ENCODE assay signal across 9 cellular contexts in the genomic region with DNA sequence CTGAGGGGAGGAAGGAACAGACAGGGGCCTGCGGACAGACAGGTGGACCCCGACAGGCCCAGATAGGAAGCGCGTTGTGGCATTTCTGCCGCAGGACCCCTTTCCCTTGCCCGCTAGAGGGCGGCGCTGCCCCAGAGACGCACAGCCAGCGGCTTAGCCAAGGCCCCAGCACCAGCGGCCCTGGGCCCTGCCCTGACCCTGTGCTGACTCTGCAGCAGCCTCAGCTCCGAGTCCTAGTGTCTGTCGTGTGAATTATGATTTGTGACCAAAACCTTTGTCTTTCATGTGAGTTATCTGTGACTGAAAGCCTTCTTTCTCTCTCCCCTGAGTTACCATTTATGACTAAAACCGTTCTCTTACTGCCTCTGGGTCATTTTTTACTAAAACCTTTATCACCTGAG. TPM values are rescaled to one million over a fixed set of nuclear protein-coding genes. Genes with fewer than 3 reads are reported as not detected.
DNase-seq lines count a peak whose midpoint lies in the region; ATAC-seq and TF ChIP-seq lines count a peak whose summit lies in the region.
"Had no signal": no experiment of that assay in that cellular context is flagged by ENCODE, and none has a peak within 500 bp of the region (broad histone marks: within the 10 kb centered on the region; RNA-seq: fewer than 3 reads in every experiment).

No MANE protein-coding gene starts in this region.

- in situ Hi-C loops in SK-MEL-5 (cut with HindIII; ENCODE audit: low pct_unique_long_range_greater_than_20kb, low sequenced_read_pairs) = no loop called here

- no peaks in the 10 kb centered on the region for H3K27me3 Mint-ChIP-seq in Calu3 (ENCODE audit: unreplicated experiment)

- CTCF ChIA-PET in Calu3 (lab: Charles Lee) = interaction anchor here (0.5 to 1.3 kb wide), 4 partner anchors 67 to 244 kb away, joined by 3 to 9 read pairs (median 4); no protein-coding TSS in a partner anchor

- no peaks in the 10 kb centered on the region for H3K4me1 ChIP-seq in prostate gland (replicated peaks)
- H3K4me1 ChIP-seq in aorta (ENCODE audit: control insufficient read depth in 1 of 2, insufficient read depth in 2 of 2, low read length in 2 of 2) = no peaks in the 10 kb centered on the region

- 11% methylated on average over 14 of the region's 14 CpGs for WGBS in prostate gland
- 18 to 24% methylated on average over 9 to 14 of the region's 14 CpGs for whole genome bisulfite sequencing in aorta, 2 donors

- no peaks in the 10 kb centered on the region for H3K9me3 Mint-ChIP-seq in Calu3 (ENCODE audit: low read depth, unreplicated experiment)
- H3K9me3 Mint-ChIP-seq: activated naive CD4-positive, alpha-beta T cell treated with anti-CD3 and anti-CD28 coated beads, Interleukin-2, amount 50 U/mL, for 24 hours had no signal

- H3K36me3 Mint-ChIP-seq in Calu3 (ENCODE audit: insufficient read depth, unreplicated experiment) = no peaks in the 10 kb centered on the region
- H3K36me3 Mint-ChIP-seq: activated naive CD4-positive, alpha-beta T cell treated with anti-CD3 and anti-CD28 coated beads, Interleukin-2, amount 50 U/mL, for 24 hours had no signal

- TF ChIP-seq POLR2A in prostate gland (IDR thresholded peaks at IDR 0.05) = no peak

- H3K4me3 Mint-ChIP-seq in Calu3 (ENCODE audit: low read depth, unreplicated experiment) = no peak overlapping the region
- H3K4me3 Mint-ChIP-seq: activated naive CD4-positive, alpha-beta T cell treated with anti-CD3 and anti-CD28 coated beads, Interleukin-2, amount 50 U/mL, for 24 hours had no signal

- peak; percentile 83 for ATAC-seq in GM21529 (IDR thresholded peaks at IDR 0.05; ENCODE audit: unreplicated experiment)
- ATAC-seq in aorta (ENCODE audit: low FRiP score) = peak; percentile 92

- H3K27ac ChIP-seq in prostate gland = no peak overlapping the region
- no peak overlapping the region for H3K27ac ChIP-seq in aorta (ENCODE audit: low read depth in 1 of 2, low read length in 2 of 2)

- DNase-seq in Calu3 (peak; percentile 79), MG63 (peak; percentile 82), SK-MEL-5 (ENCODE audit: low read depth, low spot score) (peak; percentile 92), glomerular visceral epithelial cell (ENCODE audit: extremely low spot score) (peak; percentile 76), prostate gland (ENCODE audit: low spot score) (peak; percentile 64), aorta (peak; percentile 84 to 90)
- peak; percentile 65 for DNase-seq in activated gamma-delta T cell treated with anti-CD3 and anti-CD28 coated beads, Interleukin-2, amount 50 U/mL, for 16 hours (ENCODE audit: low read depth)

- no TSS peak for BruUV-seq in Calu3 (replicated peaks; lab: Mats Ljungman, UMichigan)

- peak; percentile 57 for TF ChIP-seq CTCF in Calu3 (IDR thresholded peaks at IDR 0.05; ENCODE audit: unreplicated experiment)
- TF ChIP-seq CTCF in prostate gland (IDR thresholded peaks at IDR 0.05) = peak; percentile 66 to 87 (median 74)

- H3K4me1 Mint-ChIP-seq in Calu3 (ENCODE audit: low read depth, unreplicated experiment) = no peaks in the 10 kb centered on the region
- H3K4me1 Mint-ChIP-seq: activated naive CD4-positive, alpha-beta T cell treated with anti-CD3 and anti-CD28 coated beads, Interleukin-2, amount 50 U/mL, for 24 hours had no signal

- peaks cover 13% of the 10 kb centered on the region for H3K36me3 ChIP-seq in MG63
- H3K36me3 ChIP-seq in prostate gland = no peaks in the 10 kb centered on the region
- no peaks in the 10 kb centered on the region for H3K36me3 ChIP-seq in aorta (ENCODE audit: control insufficient read depth in 1 of 2, insufficient read depth in 2 of 2, low read length in 1 of 2)

- H3K4me3 ChIP-seq in MG63 (no peak overlapping the region), prostate gland (no peak overlapping the region), aorta (ENCODE audit: low read length in 2 of 2) (no peak overlapping the region)

- H3K27me3 ChIP-seq in MG63 (no peaks in the 10 kb centered on the region), prostate gland (replicated peaks; ENCODE audit: insufficient read depth) (no peaks in the 10 kb centered on the region), aorta (ENCODE audit: control insufficient read depth in 1 of 2, insufficient read depth in 2 of 2, low read length in 1 of 2) (no peaks in the 10 kb centered on the region)

- H3K9me3 ChIP-seq in MG63 = no peaks in the 10 kb centered on the region
- H3K9me3 ChIP-seq in prostate gland = no peaks in the 10 kb centered on the region
- peaks cover 1% of the 10 kb centered on the region for H3K9me3 ChIP-seq in aorta (ENCODE audit: control insufficient read depth, low read length)

- no peak overlapping the region for H3K27ac Mint-ChIP-seq in Calu3 (ENCODE audit: unreplicated experiment)
- H3K27ac Mint-ChIP-seq: activated naive CD4-positive, alpha-beta T cell treated with anti-CD3 and anti-CD28 coated beads, Interleukin-2, amount 50 U/mL, for 24 hours had no signal

- intact Hi-C loops in Calu3 (cut with micrococcal nuclease; ENCODE audit: unreplicated experiment) (loop anchor here (1.0 kb wide), 2 partner anchors 88 to 244 kb away; no protein-coding TSS in a partner anchor), prostate gland (cut with DNase I) (loop anchor here (5.0 to 10.0 kb wide), 3 partner anchors 219 to 719 kb away; no protein-coding TSS in a partner anchor), aorta (cut with DNase I) (no loop called here)

RNA-seq across cellular contexts. Expression of a gene that starts 30.8 kb away (rescaled TPM):
- total RNA-seq in Calu3 (2022) = 25.8 and 29.9 TPM in 2 replicates
- total RNA-seq in MG63 (2014; rRNA removed; shearing (Covaris generic); ENCODE audit: low replicate concordance) = 73.4 and 82.0 TPM in 2 replicates
- total RNA-seq in SK-MEL-5 (2014; rRNA removed; shearing (Covaris generic)) = 43.7 and 47.0 TPM in 2 replicates
- 42.7 and 47.1 TPM in 2 replicates for polyA plus RNA-seq in SK-MEL-5 (2015; cell fraction: cytosol; rRNA removed)
- polyA plus RNA-seq in SK-MEL-5 (2015; cell fraction: nucleus; rRNA removed) = 58.4 and 67.5 TPM in 2 replicates
- total RNA-seq in prostate gland = 10 to 100 TPM in 1 of 2 donors, 1 to 10 TPM in 1; 1.8 to 11.9 TPM
- 1 to 10 TPM in 1 of 2 donors, under 1 TPM in 1; 0.84 to 1.3 TPM for total RNA-seq in aorta
- 1 to 10 TPM in 1 of 2 donors, under 1 TPM in 1; 0.28 to 1.3 TPM for polyA plus RNA-seq in aorta

RNA-seq across cellular contexts. Expression of a gene that starts 30.9 kb away (rescaled TPM):
- total RNA-seq in Calu3 (2022) (62.8 and 64.1 TPM in 2 replicates), prostate gland (10 to 100 TPM; 17.9 to 46.2 TPM), aorta (10 to 100 TPM; 38.2 to 39.7 TPM)
- total RNA-seq in MG63 (2014; rRNA removed; shearing (Covaris generic); ENCODE audit: low replicate concordance) = 15.8 and 27.5 TPM in 2 replicates
- total RNA-seq in SK-MEL-5 (2014; rRNA removed; shearing (Covaris generic)) = 43.1 and 44.2 TPM in 2 replicates
- polyA plus RNA-seq in SK-MEL-5 (2015; cell fraction: cytosol; rRNA removed) = 44.3 and 58.3 TPM in 2 replicates
- 401 and 461 TPM in 2 replicates for polyA plus RNA-seq in SK-MEL-5 (2015; cell fraction: nucleus; rRNA removed)
- polyA plus RNA-seq in aorta = 10 to 100 TPM; 12.5 to 36.4 TPM

Comparison
In these comparisons a context has a peak if more than half of its experiments do, and no peak if none do; other contexts are left out.
1. intact Hi-C loops: an anchor here in Calu3 (1.0 kb wide) and prostate gland (5.0 to 10.0 kb wide); none called in aorta.